16 cellular contexts compared by ENCODE assay signal in genomic region chr20:36309643-36310042, GRCh38. TPM values are rescaled to one million over a fixed set of nuclear protein-coding genes. Genes with fewer than 3 reads are reported as not detected.
A peak's percentile ranks its signal among the peaks of the same experiment; 100 is the strongest.
DNase-seq lines count a peak whose midpoint lies in the region; ATAC-seq and TF ChIP-seq lines count a peak whose summit lies in the region.
"Had no signal": no experiment of that assay in that cellular context is flagged by ENCODE, and none has a peak within 500 bp of the region (broad histone marks: within the 10 kb centered on the region; RNA-seq: fewer than 3 reads in every experiment).

No MANE protein-coding gene starts in this region.

- H3K27me3 ChIP-seq in right cardiac atrium (ENCODE audit: control insufficient read depth, insufficient read depth) (no peaks in the 10 kb centered on the region), upper lobe of right lung (peaks cover 84% of the 10 kb centered on the region)

- DNase-seq in cardiac septum (ENCODE audit: low spot score) (peak; percentile 36), right cardiac atrium (no peak), GM10266 (ENCODE audit: extremely low spot score) (peak; percentile 12), coronary artery (ENCODE audit: low spot score) (peak; percentile 50), upper lobe of right lung (peak; percentile 22), NCI-H2196 (lab: John Stamatoyannopoulos, UW; ENCODE audit: unreplicated experiment) (no peak), KBM-7 (no peak)
- DNase-seq: C1 segment of cervical spinal cord; CD8-positive, alpha-beta T cell; COR-L47; DMS153; DMS79 treated with DMSO at 0.1 percent for 48 hours; EL; HFFc6; IMR-90 had no signal

- intact Hi-C loops in cardiac septum (cut with DNase I) = no loop called here
- intact Hi-C loops in right cardiac atrium (cut with DNase I) = no loop called here
- intact Hi-C loops in upper lobe of right lung (cut with DNase I) = no loop called here

- no peaks in the 10 kb centered on the region for H3K4me1 ChIP-seq in right cardiac atrium (ENCODE audit: control insufficient read depth, insufficient read depth, low read length)
- H3K4me1 ChIP-seq in upper lobe of right lung = peaks cover 6% of the 10 kb centered on the region
- H3K4me1 ChIP-seq: HAP-1 had no signal

- TF ChIP-seq CTCF in GM10266 (IDR thresholded peaks at IDR 0.05; ENCODE audit: control insufficient read depth, insufficient read depth, low read depth, missing control alignments) (no peak), coronary artery (IDR thresholded peaks at IDR 0.05) (no peak), upper lobe of right lung (IDR thresholded peaks at IDR 0.05) (no peak)

- H3K4me3 ChIP-seq in right cardiac atrium (ENCODE audit: low read length) = no peak overlapping the region
- H3K4me3 ChIP-seq in coronary artery = no peak overlapping the region
- H3K4me3 ChIP-seq in upper lobe of right lung = no peak overlapping the region
- H3K4me3 ChIP-seq: HAP-1 had no signal

- H3K36me3 ChIP-seq in upper lobe of right lung = no peaks in the 10 kb centered on the region
- H3K36me3 ChIP-seq: HAP-1 had no signal

- in situ Hi-C loops in KBM-7 (cut with MboI; ENCODE audit: low pct_unique_long_range_greater_than_20kb, low sequenced_read_pairs) = no loop called here

- H3K9me3 ChIP-seq in right cardiac atrium (ENCODE audit: control insufficient read depth, low read length) = no peaks in the 10 kb centered on the region
- H3K9me3 ChIP-seq in upper lobe of right lung = no peaks in the 10 kb centered on the region
- H3K9me3 ChIP-seq: HAP-1 had no signal

- H3K27ac ChIP-seq in right cardiac atrium (ENCODE audit: low read length) (no peak overlapping the region), coronary artery (no peak overlapping the region), upper lobe of right lung (no peak overlapping the region)

- ATAC-seq in right cardiac atrium (no peak), upper lobe of right lung (no peak)
- ATAC-seq: CD8-positive, alpha-beta T cell had no signal

- WGBS in right cardiac atrium = 79% methylated on average over 3 of the region's 3 CpGs

RNA-seq across cellular contexts. Expression of gene DLGAP4, which starts 3.5 kb away (rescaled TPM):
- total RNA-seq in cardiac septum (95.2 TPM), right cardiac atrium (10 to 100 TPM; 42.6 to 60.5 (median 44.6) TPM), upper lobe of right lung (61.2 TPM)
- 40.7 TPM for polyA plus RNA-seq in right cardiac atrium

Comparison
In these comparisons a context has a peak if more than half of its experiments do, and no peak if none do; other contexts are left out.
1. DNase-seq: peak in cardiac septum (single experiment), GM10266 (single experiment), coronary artery (single experiment) and upper lobe of right lung (single experiment); none in right cardiac atrium (0 of 3), NCI-H2196 (single experiment) and KBM-7 (single experiment).